19 cellular contexts compared by ENCODE assay signal in genomic region chr13:87942204-87942603, GRCh38.
"Had no signal": no experiment of that assay in that cellular context is flagged by ENCODE, and none has a peak within 500 bp of the region (broad histone marks: within the 10 kb centered on the region; RNA-seq: fewer than 3 reads in every experiment).

No MANE protein-coding gene starts in this region.

- ATAC-seq: body of pancreas, gastroesophageal sphincter, left cardiac atrium, natural killer cell, WTC11 had no signal

- H3K36me3 ChIP-seq: gastroesophageal sphincter, prostate gland, right atrium auricular region, thoracic aorta, vagina had no signal

- H3K27me3 ChIP-seq: body of pancreas, gastroesophageal sphincter, right atrium auricular region, vagina had no signal

- H3K27me3 Mint-ChIP-seq: activated naive CD4-positive, alpha-beta T cell treated with anti-CD3 and anti-CD28 coated beads, Interleukin-2, amount 10 ng/mL, durations not matched to agents 7 days and 5 days; activated T-cell treated with anti-CD3 and anti-CD28 coated beads, Interleukin-2, amount 50 U/mL, for 24 hours; dendritic cell treated with granulocyte-macrophage colony-stimulating factor and Interleukin-4, amounts not matched to agents 40 ng/mL and 50 ng/mL, for 4 days; type B pancreatic cell had no signal

- H3K4me3 Mint-ChIP-seq: activated naive CD4-positive, alpha-beta T cell treated with anti-CD3 and anti-CD28 coated beads, Interleukin-2, amount 10 ng/mL, durations not matched to agents 7 days and 5 days; activated T-cell treated with anti-CD3 and anti-CD28 coated beads, Interleukin-2, amount 50 U/mL, for 24 hours; dendritic cell treated with granulocyte-macrophage colony-stimulating factor and Interleukin-4, amounts not matched to agents 40 ng/mL and 50 ng/mL, for 4 days; natural killer cell; type B pancreatic cell; WTC11 had no signal

- H3K4me3 ChIP-seq: body of pancreas, gastroesophageal sphincter, prostate gland, right atrium auricular region, thoracic aorta, vagina had no signal

- H3K9me3 ChIP-seq: body of pancreas, gastroesophageal sphincter, prostate gland, right atrium auricular region, thoracic aorta, vagina had no signal

- DNase-seq: activated CD8-positive, alpha-beta memory T cell treated with anti-CD3 and anti-CD28 coated beads for 24 hours; activated CD8-positive, alpha-beta memory T cell treated with anti-CD3 and anti-CD28 coated beads, Interleukin-2, amount 50 U/mL, for 4 hours; activated naive CD4-positive, alpha-beta T cell treated with anti-CD3 and anti-CD28 coated beads, Interleukin-2, amount 10 ng/mL, durations not matched to agents 7 days and 5 days; activated T-cell treated with anti-CD3 and anti-CD28 coated beads, Interleukin-2, amount 50 U/mL, for 24 hours; body of pancreas; effector CD4-positive, alpha-beta T cell; left cardiac atrium; midbrain; natural killer cell; stimulated activated CD4-positive, alpha-beta T cell treated with anti-CD3 and anti-CD28 coated beads, Interleukin-4, amount 100 ng/mL, for 24 hours; stimulated activated naive CD4-positive, alpha-beta T cell treated with Interleukin-2 at 50 U/mL for 16 hours had no signal

- H3K27ac Mint-ChIP-seq: activated naive CD4-positive, alpha-beta T cell treated with anti-CD3 and anti-CD28 coated beads, Interleukin-2, amount 10 ng/mL, durations not matched to agents 7 days and 5 days; activated T-cell treated with anti-CD3 and anti-CD28 coated beads, Interleukin-2, amount 50 U/mL, for 24 hours; dendritic cell treated with granulocyte-macrophage colony-stimulating factor and Interleukin-4, amounts not matched to agents 40 ng/mL and 50 ng/mL, for 4 days; natural killer cell; type B pancreatic cell; WTC11 had no signal

- H3K4me1 ChIP-seq: body of pancreas, gastroesophageal sphincter, prostate gland, right atrium auricular region, vagina had no signal

- H3K27ac ChIP-seq: gastroesophageal sphincter, prostate gland, right atrium auricular region, thoracic aorta, vagina had no signal

- H3K36me3 Mint-ChIP-seq: activated naive CD4-positive, alpha-beta T cell treated with anti-CD3 and anti-CD28 coated beads, Interleukin-2, amount 10 ng/mL, durations not matched to agents 7 days and 5 days; natural killer cell; type B pancreatic cell had no signal

- H3K4me1 Mint-ChIP-seq: activated naive CD4-positive, alpha-beta T cell treated with anti-CD3 and anti-CD28 coated beads, Interleukin-2, amount 10 ng/mL, durations not matched to agents 7 days and 5 days; natural killer cell; WTC11 had no signal
